In the genomic region with DNA sequence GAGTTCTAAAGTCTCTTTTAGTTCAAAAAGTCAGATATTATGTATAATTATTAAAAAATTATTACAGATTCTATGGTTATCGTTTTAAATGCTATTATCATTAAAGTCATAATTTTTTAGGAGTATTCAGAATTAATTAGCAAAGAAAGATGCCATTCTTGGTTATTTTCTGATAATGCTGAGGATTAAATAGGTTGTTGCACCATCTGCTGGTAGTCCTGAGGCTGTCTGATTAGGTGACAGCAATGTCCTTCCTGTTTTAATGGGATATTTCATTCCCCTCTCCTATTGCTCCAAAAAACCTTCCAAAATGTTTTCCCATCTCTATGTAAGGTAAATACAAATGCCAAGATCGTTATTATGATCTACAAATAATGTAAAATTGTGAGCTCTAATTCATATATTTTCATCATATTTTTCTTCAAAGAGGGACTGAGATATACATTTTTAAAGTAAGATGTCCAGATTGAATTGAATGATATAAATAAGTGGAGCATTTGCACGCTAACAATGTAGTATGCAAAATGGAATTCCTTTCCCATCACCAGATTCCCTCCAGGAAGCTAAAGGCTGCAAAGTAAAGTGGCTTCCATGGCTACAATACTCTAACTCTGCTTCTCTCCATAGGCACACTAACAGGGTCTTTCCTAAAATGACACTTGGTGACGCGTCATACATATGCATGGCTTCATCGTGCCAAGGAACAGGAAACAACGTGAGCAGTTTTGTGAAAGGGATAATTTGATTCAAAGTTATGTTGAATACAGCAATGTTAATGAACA, we compare ENCODE assay signal across 9 cellular contexts. TPM values are rescaled to one million over a fixed set of nuclear protein-coding genes. Genes with fewer than 3 reads are reported as not detected.
A peak's percentile ranks its signal among the peaks of the same experiment; 100 is the strongest.
DNase-seq lines count a peak whose midpoint lies in the region; ATAC-seq and TF ChIP-seq lines count a peak whose summit lies in the region.
"Had no signal": no experiment of that assay in that cellular context is flagged by ENCODE, and none has a peak within 500 bp of the region (broad histone marks: within the 10 kb centered on the region; RNA-seq: fewer than 3 reads in every experiment).

No MANE protein-coding gene starts in this region.

- peak overlapping the region; percentile 61 for H3K27ac ChIP-seq in psoas muscle

- no peaks in the 10 kb centered on the region for H3K9me3 Mint-ChIP-seq in activated CD4-positive, alpha-beta T cell treated with anti-CD3 and anti-CD28 coated beads for 36 hours (ENCODE audit: low read depth)
- H3K9me3 Mint-ChIP-seq: activated naive CD8-positive, alpha-beta T cell treated with anti-CD3 and anti-CD28 coated beads, Interleukin-2, amount 10 ng/mL, durations not matched to agents 7 days and 5 days had no signal

- no peak overlapping the region for H3K4me3 ChIP-seq in foreskin fibroblast (ENCODE audit: low read depth in 1 of 2, low read length in 2 of 2)
- H3K4me3 ChIP-seq in psoas muscle: no peak overlapping the region

- WGBS in psoas muscle, 3 donors: 41 to 45% (median 41%) methylated on average over 7 of the region's 7 CpGs

- H3K27me3 Mint-ChIP-seq in activated CD4-positive, alpha-beta T cell treated with anti-CD3 and anti-CD28 coated beads for 36 hours: peaks cover 17% of the 10 kb centered on the region

- intact Hi-C loops in psoas muscle (cut with DNase I): loop anchor here (2.0 to 10.0 kb wide), 6 partner anchors 104 to 1528 kb away; a partner anchor contains a TSS
- intact Hi-C loops in activated CD4-positive, alpha-beta T cell treated with anti-CD3 and anti-CD28 coated beads for 36 hours (cut with DNase I, micrococcal nuclease): loop anchor here (1.0 to 5.0 kb wide), 4 partner anchors 1528 to 1574 kb away; no protein-coding TSS in a partner anchor

- CTCF ChIA-PET in activated CD4-positive, alpha-beta T cell treated with anti-CD3 and anti-CD28 coated beads for 36 hours (lab: Charles Lee): interaction anchor here (0.9 to 1.9 kb wide), 5 partner anchors 14 to 1524 kb away, joined by 3 to 4 read pairs (median 3); no protein-coding TSS in a partner anchor

- no peaks in the 10 kb centered on the region for H3K9me3 ChIP-seq in psoas muscle

- H3K4me1 ChIP-seq in psoas muscle: peaks cover 74% of the 10 kb centered on the region

- H3K36me3 Mint-ChIP-seq in activated CD4-positive, alpha-beta T cell treated with anti-CD3 and anti-CD28 coated beads for 36 hours (ENCODE audit: low read depth): no peaks in the 10 kb centered on the region
- H3K36me3 Mint-ChIP-seq: activated naive CD8-positive, alpha-beta T cell treated with anti-CD3 and anti-CD28 coated beads, Interleukin-2, amount 10 ng/mL, durations not matched to agents 7 days and 5 days had no signal

- peak; percentile 25 for DNase-seq in stimulated activated CD4-positive, alpha-beta T cell treated with anti-CD3 and anti-CD28 coated beads, Interleukin-4, amount 100 ng/mL, for 24 hours
- no peak for DNase-seq in stimulated activated CD4-positive, alpha-beta T cell treated with anti-CD3 and anti-CD28 coated beads, Interleukin-4, amount 100 ng/mL, for 4 hours
- DNase-seq in RPMI8226: peak; percentile 8
- peak; percentile 56 to 80 for DNase-seq in foreskin fibroblast
- DNase-seq in psoas muscle: no peak
- no peak for DNase-seq in activated CD4-positive, alpha-beta T cell treated with anti-CD3 and anti-CD28 coated beads for 36 hours
- DNase-seq: activated naive CD8-positive, alpha-beta T cell treated with anti-CD3 and anti-CD28 coated beads, Interleukin-2, amount 10 ng/mL, durations not matched to agents 7 days and 5 days had no signal

- no peaks in the 10 kb centered on the region for H3K36me3 ChIP-seq in psoas muscle (ENCODE audit: insufficient read depth in 1 of 2, low read depth in 1 of 2)

- no peak overlapping the region for H3K27ac Mint-ChIP-seq in activated CD4-positive, alpha-beta T cell treated with anti-CD3 and anti-CD28 coated beads for 36 hours
- H3K27ac Mint-ChIP-seq: activated naive CD8-positive, alpha-beta T cell treated with anti-CD3 and anti-CD28 coated beads, Interleukin-2, amount 10 ng/mL, durations not matched to agents 7 days and 5 days had no signal

- peak; percentile 63 for TF ChIP-seq CTCF in foreskin fibroblast (IDR thresholded peaks at IDR 0.05; ENCODE audit: low read depth, low read length)
- peak; percentile 87 for TF ChIP-seq CTCF in psoas muscle (IDR thresholded peaks at IDR 0.05)

- ATAC-seq in psoas muscle: peak; percentile 50 to 81 (median 72)
- ATAC-seq in activated CD4-positive, alpha-beta T cell treated with anti-CD3 and anti-CD28 coated beads for 36 hours: no peak
- no peak for ATAC-seq in GM21390 (IDR thresholded peaks at IDR 0.05; ENCODE audit: unreplicated experiment)
- no peak for ATAC-seq in HG03469 (IDR thresholded peaks at IDR 0.05; ENCODE audit: unreplicated experiment)

- H3K4me3 Mint-ChIP-seq in activated CD4-positive, alpha-beta T cell treated with anti-CD3 and anti-CD28 coated beads for 36 hours: no peak overlapping the region
- H3K4me3 Mint-ChIP-seq: activated naive CD8-positive, alpha-beta T cell treated with anti-CD3 and anti-CD28 coated beads, Interleukin-2, amount 10 ng/mL, durations not matched to agents 7 days and 5 days had no signal

- H3K27me3 ChIP-seq in psoas muscle (ENCODE audit: insufficient read depth in 3 of 3, low read length in 2 of 3): no peaks in the 10 kb centered on the region

- H3K4me1 Mint-ChIP-seq in activated CD4-positive, alpha-beta T cell treated with anti-CD3 and anti-CD28 coated beads for 36 hours: peaks cover 3% of the 10 kb centered on the region
- H3K4me1 Mint-ChIP-seq: activated naive CD8-positive, alpha-beta T cell treated with anti-CD3 and anti-CD28 coated beads, Interleukin-2, amount 10 ng/mL, durations not matched to agents 7 days and 5 days had no signal

- POLR2A ChIA-PET in activated CD4-positive, alpha-beta T cell treated with anti-CD3 and anti-CD28 coated beads for 36 hours (lab: Charles Lee): no interaction called here

RNA-seq across cellular contexts. Expression of a gene that starts 58.8 kb away (rescaled TPM):
- 1 to 10 TPM; 1.8 to 5.1 (median 3.4) TPM for total RNA-seq in psoas muscle
- 1 to 10 TPM in 1 of 3 donors, under 1 TPM in 2; 0.65 to 1.8 (median 0.73) TPM for polyA plus RNA-seq in psoas muscle
- total RNA-seq in activated CD4-positive, alpha-beta T cell treated with anti-CD3 and anti-CD28 coated beads for 36 hours: 10 to 100 TPM in 1 of 2 experiments, 1 to 10 TPM in 1; 9.8 to 13.4 TPM

Comparison
In these comparisons a context has a peak if more than half of its experiments do, and no peak if none do; other contexts are left out.
1. DNase-seq: peak in stimulated activated CD4-positive, alpha-beta T cell treated with anti-CD3 and anti-CD28 coated beads, Interleukin-4, amount 100 ng/mL, for 24 hours (single experiment), RPMI8226 (single experiment) and foreskin fibroblast (2 of 2); none in stimulated activated CD4-positive, alpha-beta T cell treated with anti-CD3 and anti-CD28 coated beads, Interleukin-4, amount 100 ng/mL, for 4 hours (0 of 2), psoas muscle (0 of 2) and activated CD4-positive, alpha-beta T cell treated with anti-CD3 and anti-CD28 coated beads for 36 hours (single experiment).
2. ATAC-seq: peak in psoas muscle (4 of 4); none in activated CD4-positive, alpha-beta T cell treated with anti-CD3 and anti-CD28 coated beads for 36 hours (single experiment), GM21390 (single experiment) and HG03469 (single experiment).